Comparison of ENCODE assay signal across 20 cellular contexts in the genomic region with DNA sequence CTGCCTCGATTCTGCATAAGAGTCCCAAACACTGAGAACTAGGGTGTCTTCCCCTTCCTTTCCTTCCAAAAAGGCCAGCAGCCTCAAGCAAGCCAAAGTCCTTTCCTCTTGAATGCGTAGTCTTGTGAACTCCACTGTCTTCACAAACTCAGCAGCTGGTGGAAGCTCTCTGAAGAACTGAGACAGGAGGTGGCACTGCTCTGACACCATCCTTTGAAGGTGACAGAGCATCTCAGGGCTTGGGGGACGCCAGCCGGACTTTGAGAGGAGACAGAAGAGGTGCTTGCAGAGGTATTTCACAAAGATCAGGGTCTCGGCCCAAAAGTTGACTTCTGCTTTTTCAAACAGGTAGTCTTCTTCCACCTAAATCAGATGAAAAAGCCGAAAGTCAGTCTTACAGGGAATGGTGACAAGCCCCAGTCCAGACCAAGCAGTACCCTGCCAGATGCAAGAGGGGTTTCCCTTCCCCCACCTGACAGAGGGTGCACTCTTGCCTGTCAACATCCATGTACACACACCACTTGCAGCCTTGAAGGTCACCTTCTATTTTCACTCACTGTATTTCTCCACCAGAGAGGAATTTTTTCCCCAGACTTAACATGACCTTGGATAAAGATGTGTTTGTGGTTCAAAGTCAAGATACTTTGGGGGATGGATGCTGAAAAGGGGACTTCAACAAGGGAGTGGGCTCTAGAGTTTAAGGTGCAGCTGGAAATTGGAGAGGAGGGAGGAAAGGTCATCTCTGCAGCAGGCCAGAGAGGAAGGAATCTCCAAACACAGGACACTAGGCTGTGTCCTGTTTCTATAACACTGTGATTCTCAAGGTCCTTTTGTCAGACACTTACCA. TPM values are rescaled to one million over a fixed set of nuclear protein-coding genes. Genes with fewer than 3 reads are reported as not detected.
DNase-seq lines count a peak whose midpoint lies in the region; ATAC-seq and TF ChIP-seq lines count a peak whose summit lies in the region.
"Had no signal": no experiment of that assay in that cellular context is flagged by ENCODE, and none has a peak within 500 bp of the region (broad histone marks: within the 10 kb centered on the region; RNA-seq: fewer than 3 reads in every experiment).

No MANE protein-coding gene starts in this region.

- H4K8ac ChIP-seq in mesendoderm (ENCODE audit: low read depth, low read length) = no peak overlapping the region

- no peak overlapping the region for H2BK15ac ChIP-seq in mesendoderm (replicated peaks; ENCODE audit: low read depth)

- ATAC-seq in Right ventricle myocardium inferior (no peak), T-cell (replicated peaks in 1 of 4) (no peak), GM18868 (IDR thresholded peaks at IDR 0.05; ENCODE audit: unreplicated experiment) (no peak)
- ATAC-seq: left ventricle myocardium superior, Panc1 had no signal

- in situ Hi-C loops in transverse colon (cut with MboI; ENCODE audit: low pct_ligation_motif_present in 1 of 4, low pct_unique_long_range_greater_than_20kb in 1 of 4, low sequenced_read_pairs in 3 of 4) = loop anchor here (5.0 to 25.0 kb wide), 9 partner anchors 106 to 406 kb away; no protein-coding TSS in a partner anchor

- no peak overlapping the region for H2BK120ac ChIP-seq in mesendoderm (ENCODE audit: low read depth, low read length)

- peaks cover 11% of the 10 kb centered on the region for H3K36me3 Mint-ChIP-seq in T-cell
- H3K36me3 Mint-ChIP-seq in type B pancreatic cell = peaks cover 6% of the 10 kb centered on the region

- CTCF ChIA-PET in T-cell (lab: Charles Lee) = no interaction called here

- no peak overlapping the region for H3K23ac ChIP-seq in mesendoderm (ENCODE audit: low read length)

- H3K27me3 Mint-ChIP-seq in T-cell (peaks cover 0 to 1% of the 10 kb centered on the region in 2 donors), type B pancreatic cell (no peaks in the 10 kb centered on the region)

- H3K9me3 Mint-ChIP-seq in T-cell (no peaks in the 10 kb centered on the region), type B pancreatic cell (no peaks in the 10 kb centered on the region)

- peak overlapping the region; percentile 31 for H3K27ac ChIP-seq in left ventricle myocardium inferior (replicated peaks)
- no peak overlapping the region for H3K27ac ChIP-seq in mesendoderm (ENCODE audit: low read depth, low read length)
- no peak overlapping the region for H3K27ac ChIP-seq in transverse colon
- H3K27ac ChIP-seq: ascending aorta had no signal

- no peak overlapping the region for H4K5ac ChIP-seq in mesendoderm (ENCODE audit: low read length)

- H3K27ac Mint-ChIP-seq in T-cell (peak overlapping the region; percentile 39 to 45), type B pancreatic cell (peak overlapping the region; percentile 31)

- DNase-seq in left ventricle myocardium inferior (no peak), Right ventricle myocardium inferior (ENCODE audit: missing footprints) (no peak), T-cell (no peak), mesendoderm (no peak), type B pancreatic cell (ENCODE audit: extremely low spot score, unreplicated experiment) (no peak), foreskin fibroblast (no peak), transverse colon (no peak)
- DNase-seq: ACHN; activated CD8-positive, alpha-beta memory T cell treated with anti-CD3 and anti-CD28 coated beads for 24 hours; activated effector memory CD4-positive, alpha-beta T cell treated with Interleukin-2 at 50 U/mL for 16 hours; HCEC 1CT; left ventricle myocardium superior; MG63; NCI-H187 treated with DMSO at 0.1 percent for 48 hours; NCI-H510A treated with DMSO at 0.1 percent for 48 hours; retina had no signal

- H3K4me1 ChIP-seq in left ventricle myocardium inferior (peaks cover 41% of the 10 kb centered on the region), mesendoderm (ENCODE audit: control insufficient read depth, low read depth, low read length) (peaks cover 2% of the 10 kb centered on the region), transverse colon (peaks cover 15 to 29% (median 22%) of the 10 kb centered on the region in 4 donors)

- H3K9me3 ChIP-seq in left ventricle myocardium inferior (replicated peaks) (no peaks in the 10 kb centered on the region), transverse colon (no peaks in the 10 kb centered on the region)
- H3K9me3 ChIP-seq: ascending aorta, colonic mucosa, MG63 had no signal

- no peak overlapping the region for H2AK5ac ChIP-seq in mesendoderm (ENCODE audit: low read length)

- no peak overlapping the region for H3K4ac ChIP-seq in mesendoderm (ENCODE audit: low read depth, low read length)

- no CpG with 5 or more reads among the region's 6 CpGs for WGBS in mesendoderm (ENCODE audit: extremely low coverage, insufficient coverage, low lambda C conversion rate)
- WGBS in transverse colon (ENCODE audit: low coverage in 1 of 2), 2 donors = 70 to 84% methylated on average over 2 to 6 of the region's 6 CpGs

- H3K27me3 ChIP-seq in left ventricle myocardium inferior (ENCODE audit: low read depth) (no peaks in the 10 kb centered on the region), mesendoderm (ENCODE audit: insufficient read depth, low read length, poor library complexity) (no peaks in the 10 kb centered on the region), transverse colon (no peaks in the 10 kb centered on the region)
- H3K27me3 ChIP-seq: ascending aorta, colonic mucosa, MG63 had no signal

- no peak overlapping the region for H3K9ac ChIP-seq in mesendoderm (ENCODE audit: low read length)

- H3K79me2 ChIP-seq in mesendoderm (ENCODE audit: control insufficient read depth, insufficient read depth, low read length) = peaks cover under 1% of the 10 kb centered on the region

- POLR2A ChIA-PET in T-cell (lab: Charles Lee) = no interaction called here

- TF ChIP-seq POLR2A in transverse colon (IDR thresholded peaks at IDR 0.05) = no peak

- H3K36me3 ChIP-seq in left ventricle myocardium inferior (peaks cover 2% of the 10 kb centered on the region), mesendoderm (ENCODE audit: control insufficient read depth, insufficient read depth, low read length) (no peaks in the 10 kb centered on the region), transverse colon (no peaks in the 10 kb centered on the region)
- H3K36me3 ChIP-seq: colonic mucosa had no signal

- peak; percentile 37 for TF ChIP-seq CTCF in left ventricle myocardium inferior (IDR thresholded peaks at IDR 0.05; ENCODE audit: borderline replicate concordance)
- no peak for TF ChIP-seq CTCF in type B pancreatic cell (conservative IDR thresholded peaks at IDR 0.05)
- TF ChIP-seq CTCF in foreskin fibroblast (IDR thresholded peaks at IDR 0.05; ENCODE audit: low read depth, low read length) = no peak
- no peak for TF ChIP-seq CTCF in transverse colon (IDR thresholded peaks at IDR 0.05)

- H3K18ac ChIP-seq in mesendoderm (ENCODE audit: low read length) = no peak overlapping the region

- peaks cover 22 to 27% (median 25%) of the 10 kb centered on the region in 3 donors for H3K4me1 Mint-ChIP-seq in T-cell
- H3K4me1 Mint-ChIP-seq in type B pancreatic cell (ENCODE audit: unreplicated experiment) = peaks cover 34% of the 10 kb centered on the region

- H3K4me3 ChIP-seq in left ventricle myocardium inferior = no peak overlapping the region
- no peak overlapping the region for H3K4me3 ChIP-seq in mesendoderm (ENCODE audit: low read length)
- H3K4me3 ChIP-seq in foreskin fibroblast (ENCODE audit: low read depth in 1 of 2, low read length in 2 of 2) = no peak overlapping the region
- no peak overlapping the region for H3K4me3 ChIP-seq in transverse colon
- H3K4me3 ChIP-seq: ascending aorta, colonic mucosa, MG63 had no signal

- intact Hi-C loops in left ventricle myocardium inferior (cut with micrococcal nuclease) (loop anchor here (10.0 kb wide), 2 partner anchors 254 to 376 kb away; no protein-coding TSS in a partner anchor), Right ventricle myocardium inferior (cut with DNase I) (loop anchor here (2.0 kb wide), 1 partner anchor 254 kb away; no protein-coding TSS in a partner anchor), transverse colon (cut with DNase I; ENCODE audit: low total_unique reads) (no loop called here)

- no peak for TF ChIP-seq EP300 in transverse colon (IDR thresholded peaks at IDR 0.05; ENCODE audit: low read depth)

- H3K56ac ChIP-seq in mesendoderm (ENCODE audit: low read length) = peak overlapping the region; percentile 25

- no peak overlapping the region for H2BK5ac ChIP-seq in mesendoderm (ENCODE audit: low read length)

- no peak overlapping the region for H3K4me2 ChIP-seq in mesendoderm (ENCODE audit: low read length)

- no peaks in the 10 kb centered on the region for H3K79me1 ChIP-seq in mesendoderm (ENCODE audit: low read length)

- H3K4me3 Mint-ChIP-seq in T-cell = no peak overlapping the region
- peak overlapping the region; percentile 44 for H3K4me3 Mint-ChIP-seq in type B pancreatic cell

RNA-seq across cellular contexts. Expression of gene ZFP36L2, which starts 4.8 kb away (rescaled TPM):
- total RNA-seq in left ventricle myocardium inferior = 48.5 TPM
- total RNA-seq in Right ventricle myocardium inferior = 51.1 TPM
- total RNA-seq in T-cell = 100 to 1,000 TPM; 329 to 974 (median 377) TPM
- 71.1 TPM for polyA plus RNA-seq in mesendoderm (2013, experiment 1 of 2)
- polyA plus RNA-seq in mesendoderm (2013, experiment 2 of 2) = 70.6 TPM
- total RNA-seq in type B pancreatic cell (ENCODE audit: low replicate concordance) = 198 and 437 TPM in 2 replicates
- 100 to 1,000 TPM; 114 to 305 (median 208) TPM for total RNA-seq in transverse colon
